In genomic region chr17:330993-331701, GRCh38 we compare ENCODE assay signal across 10 cellular contexts. TPM values are rescaled to one million over a fixed set of nuclear protein-coding genes. Genes with fewer than 3 reads are reported as not detected.
DNase-seq lines count a peak whose midpoint lies in the region; ATAC-seq and TF ChIP-seq lines count a peak whose summit lies in the region.
"Had no signal": no experiment of that assay in that cellular context is flagged by ENCODE, and none has a peak within 500 bp of the region (broad histone marks: within the 10 kb centered on the region; RNA-seq: fewer than 3 reads in every experiment).

No MANE protein-coding gene starts in this region.

- no peaks in the 10 kb centered on the region for H3K27me3 Mint-ChIP-seq in activated naive CD8-positive, alpha-beta T cell

- no peak for TF ChIP-seq CTCF in right atrium auricular region (IDR thresholded peaks at IDR 0.05)
- no peak for TF ChIP-seq CTCF in gastrocnemius medialis (IDR thresholded peaks at IDR 0.05 in 4 of 5, conservative IDR thresholded peaks at IDR 0.05 in 1 of 5)

- intact Hi-C loops in gastrocnemius medialis (cut with DNase I; ENCODE audit: low total_unique reads) = loop anchor here (5.0 kb wide), 1 partner anchor 46 kb away; no protein-coding TSS in a partner anchor

- H3K4me2 ChIP-seq in Karpas-422 (ENCODE audit: low read depth, low read length, poor library complexity, severe bottlenecking) = no peak overlapping the region

- no peaks in the 10 kb centered on the region for H4K20me1 ChIP-seq in Karpas-422 (ENCODE audit: insufficient read depth, low read depth, low read length)

- H3K4me3 ChIP-seq in Karpas-422 (ENCODE audit: low read length) (no peak overlapping the region), right atrium auricular region (peak overlapping the region; percentile 31 to 50), gastrocnemius medialis (peak overlapping the region; percentile 48 to 71 (median 54))

- ATAC-seq in gastrocnemius medialis = no peak
- ATAC-seq in HG03520 (IDR thresholded peaks at IDR 0.05; ENCODE audit: unreplicated experiment) = no peak

- peak; percentile 23 for DNase-seq in Karpas-422
- peak; percentile 80 for DNase-seq in right atrium auricular region (ENCODE audit: low spot score)
- peak in 1 of 2 donors; percentile 59 for DNase-seq in gastrocnemius medialis
- no peak for DNase-seq in NCI-H82 treated with DMSO at 0.1 percent for 48 hours (lab: John Stamatoyannopoulos, UW; ENCODE audit: unreplicated experiment)
- DNase-seq in dedifferentiated amniotic fluid mesenchymal stem cell (ENCODE audit: extremely low spot score) = no peak
- DNase-seq in activated CD8-positive, alpha-beta memory T cell treated with anti-CD3 and anti-CD28 coated beads, Interleukin-2, amount 50 U/mL, for 4 hours = no peak
- DNase-seq: activated B cell treated with CpG ODN at 0.5 μM for 24 hours, NCI-H1105 had no signal

- peak overlapping the region; percentile 41 for H3K27ac Mint-ChIP-seq in activated naive CD8-positive, alpha-beta T cell
- H3K27ac Mint-ChIP-seq: activated B cell treated with CpG ODN at 0.5 μM for 24 hours had no signal

- no peak overlapping the region for H3K9ac ChIP-seq in Karpas-422 (ENCODE audit: low read length)

- peak in 1 of 2 donors; percentile 25 for TF ChIP-seq POLR2A in gastrocnemius medialis (IDR thresholded peaks at IDR 0.05)

- H3K9me3 Mint-ChIP-seq in activated naive CD8-positive, alpha-beta T cell (ENCODE audit: low read depth) = no peaks in the 10 kb centered on the region
- H3K9me3 Mint-ChIP-seq: activated B cell treated with CpG ODN at 0.5 μM for 24 hours had no signal

- no peaks in the 10 kb centered on the region for H3K36me3 Mint-ChIP-seq in activated naive CD8-positive, alpha-beta T cell

- H3K4me1 ChIP-seq in Karpas-422 (ENCODE audit: low read length) = no peaks in the 10 kb centered on the region
- H3K4me1 ChIP-seq in right atrium auricular region = peaks cover 0 to 44% of the 10 kb centered on the region in 2 donors
- H3K4me1 ChIP-seq in gastrocnemius medialis = peaks cover 11 to 32% of the 10 kb centered on the region in 2 donors

- H3K27me3 ChIP-seq in Karpas-422 (ENCODE audit: low read length) = no peaks in the 10 kb centered on the region
- H3K27me3 ChIP-seq in right atrium auricular region = no peaks in the 10 kb centered on the region
- H3K27me3 ChIP-seq in gastrocnemius medialis = peaks cover 5 to 11% (median 7%) of the 10 kb centered on the region in 3 donors

- H3K9me3 ChIP-seq in Karpas-422 (ENCODE audit: low read length) (no peaks in the 10 kb centered on the region), right atrium auricular region (no peaks in the 10 kb centered on the region), gastrocnemius medialis (no peaks in the 10 kb centered on the region)

- H3K4me3 Mint-ChIP-seq in activated naive CD8-positive, alpha-beta T cell = peak overlapping the region; percentile 84
- H3K4me3 Mint-ChIP-seq: activated B cell treated with CpG ODN at 0.5 μM for 24 hours had no signal

- no peaks in the 10 kb centered on the region for H3K36me3 ChIP-seq in Karpas-422 (ENCODE audit: insufficient read depth, low read length)
- H3K36me3 ChIP-seq in right atrium auricular region = no peaks in the 10 kb centered on the region
- H3K36me3 ChIP-seq in gastrocnemius medialis = no peaks in the 10 kb centered on the region

- H3K4me1 Mint-ChIP-seq in activated naive CD8-positive, alpha-beta T cell (ENCODE audit: low read depth) = peaks cover 60% of the 10 kb centered on the region
- H3K4me1 Mint-ChIP-seq: activated B cell treated with CpG ODN at 0.5 μM for 24 hours had no signal

- H3K27ac ChIP-seq in Karpas-422 (ENCODE audit: low read length) (no peak overlapping the region), right atrium auricular region (peak overlapping the region; percentile 87 to 89), gastrocnemius medialis (peak overlapping the region; percentile 76 to 89 (median 84))

- no peak overlapping the region for H2AFZ ChIP-seq in Karpas-422 (ENCODE audit: low read length)

- in situ Hi-C loops in gastrocnemius medialis (cut with MboI; ENCODE audit: low sequenced_read_pairs in 4 of 4) = no loop called here

- no peaks in the 10 kb centered on the region for H3K9me2 ChIP-seq in Karpas-422 (replicated peaks; ENCODE audit: insufficient read depth, low read length)

- H3K79me2 ChIP-seq in Karpas-422 (ENCODE audit: low read length) = no peaks in the 10 kb centered on the region

RNA-seq across cellular contexts. Expression of gene RPH3AL, which starts 21.5 kb away (rescaled TPM):
- 0.29 TPM in 1 of 2 replicates, not detected in the other for total RNA-seq in Karpas-422 (2014; rRNA removed; shearing (Covaris generic); ENCODE audit: low replicate concordance)
- 10 to 100 TPM in 1 of 2 donors, 1 to 10 TPM in 1; 7.2 to 13.1 TPM for total RNA-seq in right atrium auricular region
- 10 to 100 TPM in 2 of 4 donors, 1 to 10 TPM in 2; 6.3 to 14.4 (median 10.8) TPM for total RNA-seq in gastrocnemius medialis

Comparison
In these comparisons a context has a peak if more than half of its experiments do, and no peak if none do; other contexts are left out.
1. DNase-seq: peak in Karpas-422 (single experiment) and right atrium auricular region (single experiment); none in NCI-H82 treated with DMSO at 0.1 percent for 48 hours (single experiment), dedifferentiated amniotic fluid mesenchymal stem cell (single experiment) and activated CD8-positive, alpha-beta memory T cell treated with anti-CD3 and anti-CD28 coated beads, Interleukin-2, amount 50 U/mL, for 4 hours (single experiment).